Comparison of ENCODE assay signal across 1 cellular context in genomic region chr6:30418448-30418847, GRCh38.
TF ChIP-seq lines count a peak whose summit lies in the region.

No MANE protein-coding gene starts in this region.

TF ChIP-seq in HepG2, 621 proteins besides CTCF, POLR2A, EP300 and RAD21:
- TF ChIP-seq ZNF687 (CRISPR knock-in tag; IDR thresholded peaks at IDR 0.05): peak; percentile 13; the same call in 1 of the 2 replicates
- no peak for TF ChIP-seq ZFY (CRISPR knock-in tag; IDR thresholded peaks at IDR 0.05)
- TF ChIP-seq NFIB (CRISPR knock-in tag; IDR thresholded peaks at IDR 0.05; ENCODE audit: borderline replicate concordance): no peak
- TF ChIP-seq MTF2 (CRISPR knock-in tag; IDR thresholded peaks at IDR 0.05; ENCODE audit: borderline replicate concordance): no peak
- peak; percentile 26; the same call in 1 of the 2 replicates for TF ChIP-seq MNT (IDR thresholded peaks at IDR 0.05)
- TF ChIP-seq TEF (CRISPR knock-in tag; IDR thresholded peaks at IDR 0.05): no peak
- TF ChIP-seq ZSCAN5A (CRISPR knock-in tag; IDR thresholded peaks at IDR 0.05; ENCODE audit: borderline replicate concordance): no peak
- no peak for TF ChIP-seq ARID2 (CRISPR knock-in tag; IDR thresholded peaks at IDR 0.05; ENCODE audit: borderline replicate concordance)
